In genomic region chr3:106025151-106025722, GRCh38 we compare ENCODE assay signal across 10 cellular contexts.
DNase-seq lines count a peak whose midpoint lies in the region; ATAC-seq and TF ChIP-seq lines count a peak whose summit lies in the region.
"Had no signal": no experiment of that assay in that cellular context is flagged by ENCODE, and none has a peak within 500 bp of the region (broad histone marks: within the 10 kb centered on the region; RNA-seq: fewer than 3 reads in every experiment).

No MANE protein-coding gene starts in this region.

- H3K27me3 ChIP-seq in RWPE2 (ENCODE audit: insufficient read depth, poor library complexity, severe bottlenecking) (no peaks in the 10 kb centered on the region), tibial artery (no peaks in the 10 kb centered on the region), Karpas-422 (ENCODE audit: low read length) (no peaks in the 10 kb centered on the region)
- H3K27me3 ChIP-seq: neutrophil had no signal

- intact Hi-C loops in left cardiac atrium (cut with DNase I) = no loop called here
- intact Hi-C loops in tibial artery (cut with DNase I; ENCODE audit: low total_unique reads) = no loop called here

- H4K20me1 ChIP-seq in Karpas-422 (ENCODE audit: insufficient read depth, low read depth, low read length) = no peaks in the 10 kb centered on the region

- no peaks in the 10 kb centered on the region for H3K36me3 ChIP-seq in RWPE2 (ENCODE audit: low read depth)
- no peaks in the 10 kb centered on the region for H3K36me3 ChIP-seq in tibial artery
- no peaks in the 10 kb centered on the region for H3K36me3 ChIP-seq in Karpas-422 (ENCODE audit: insufficient read depth, low read length)
- H3K36me3 ChIP-seq: neutrophil had no signal

- no peak overlapping the region for H3K4me2 ChIP-seq in Karpas-422 (ENCODE audit: low read depth, low read length, poor library complexity, severe bottlenecking)

- H3K27ac ChIP-seq in RWPE2 (ENCODE audit: poor library complexity, severe bottlenecking) (peak overlapping the region; percentile 60), tibial artery (peak overlapping the region; percentile 23 to 31), Karpas-422 (ENCODE audit: low read length) (no peak overlapping the region)
- H3K27ac ChIP-seq: neutrophil had no signal

- H3K4me3 ChIP-seq in RWPE2 (ENCODE audit: severe bottlenecking) (no peak overlapping the region), tibial artery (no peak overlapping the region), Karpas-422 (ENCODE audit: low read length) (no peak overlapping the region)

- H3K9me3 ChIP-seq in RWPE2 (ENCODE audit: severe bottlenecking) (no peaks in the 10 kb centered on the region), tibial artery (no peaks in the 10 kb centered on the region), Karpas-422 (ENCODE audit: low read length) (no peaks in the 10 kb centered on the region)
- H3K9me3 ChIP-seq: neutrophil had no signal

- no peaks in the 10 kb centered on the region for H3K79me2 ChIP-seq in Karpas-422 (ENCODE audit: low read length)

- no peak overlapping the region for H2AFZ ChIP-seq in Karpas-422 (ENCODE audit: low read length)

- no peak for TF ChIP-seq CTCF in RWPE2 (IDR thresholded peaks at IDR 0.05; ENCODE audit: poor library complexity, severe bottlenecking)
- TF ChIP-seq CTCF in tibial artery (IDR thresholded peaks at IDR 0.05) = no peak

- no peaks in the 10 kb centered on the region for H3K9me2 ChIP-seq in Karpas-422 (replicated peaks; ENCODE audit: insufficient read depth, low read length)

- H3K4me1 ChIP-seq in RWPE2 (ENCODE audit: insufficient read depth, poor library complexity, severe bottlenecking) (peaks cover 61% of the 10 kb centered on the region), tibial artery (peaks cover 0 to 13% (median 9%) of the 10 kb centered on the region in 4 donors), Karpas-422 (ENCODE audit: low read length) (no peaks in the 10 kb centered on the region)

- peak; percentile 53; the same call in 2 of the 3 replicates for ATAC-seq in RWPE2 (ENCODE audit: low read depth)
- ATAC-seq in left cardiac atrium = peak; percentile 27 to 84

- DNase-seq in NCI-H1436 (lab: John Stamatoyannopoulos, UW) (peak; percentile 5), NCI-H1436 treated with DMSO at 0.1 percent for 48 hours (lab: John Stamatoyannopoulos, UW) (no peak), RWPE2 (ENCODE audit: low spot score) (no peak), left cardiac atrium (peak; percentile 29), tibial artery (peak in 1 of 2 donors; percentile 23), SKM-1 (lab: John Stamatoyannopoulos, UW; ENCODE audit: unreplicated experiment) (no peak), iPS-NIHi11 (ENCODE audit: low spot score) (no peak), Karpas-422 (no peak)
- DNase-seq: activated CD4-positive, CD25-positive, alpha-beta regulatory T cell treated with anti-CD3 and anti-CD28 coated beads, Interleukin-2, amount 50 U/mL, for 72 hours had no signal

- no peak overlapping the region for H3K9ac ChIP-seq in Karpas-422 (ENCODE audit: low read length)

Comparison
In these comparisons a context has a peak if more than half of its experiments do, and no peak if none do; other contexts are left out.
1. DNase-seq: peak in NCI-H1436 (single experiment) and left cardiac atrium (single experiment); none in NCI-H1436 treated with DMSO at 0.1 percent for 48 hours (single experiment), RWPE2 (single experiment), SKM-1 (single experiment), iPS-NIHi11 (single experiment) and Karpas-422 (single experiment).